Comparison of ENCODE assay signal across 8 cellular contexts in genomic region chr2:1742300-1742679, GRCh38. TPM values are rescaled to one million over a fixed set of nuclear protein-coding genes. Genes with fewer than 3 reads are reported as not detected.
DNase-seq lines count a peak whose midpoint lies in the region; ATAC-seq and TF ChIP-seq lines count a peak whose summit lies in the region.

No MANE protein-coding gene starts in this region.

- H3K9ac ChIP-seq in colonic mucosa (ENCODE audit: low read depth in 2 of 2, low read length in 2 of 2), result no peak overlapping the region

- no peaks in the 10 kb centered on the region for H3K9me3 ChIP-seq in colonic mucosa
- no peaks in the 10 kb centered on the region for H3K9me3 ChIP-seq in transverse colon

- DNase-seq in activated CD8-positive, alpha-beta memory T cell treated with anti-CD3 and anti-CD28 coated beads, Interleukin-2, amount 50 U/mL, for 48 hours, result peak; percentile 20
- DNase-seq in activated CD8-positive, alpha-beta memory T cell treated with anti-CD3 and anti-CD28 coated beads for 24 hours, result no peak
- no peak for DNase-seq in colonic mucosa
- no peak for DNase-seq in memory B cell (ENCODE audit: low spot score in 2 of 2)
- no peak for DNase-seq in transverse colon
- DNase-seq in HT-29 (ENCODE audit: low spot score), result no peak
- no peak for DNase-seq in globus pallidus (ENCODE audit: low spot score)

- no peak for TF ChIP-seq EP300 in transverse colon (IDR thresholded peaks at IDR 0.05; ENCODE audit: low read depth)

- in situ Hi-C loops in transverse colon (cut with MboI; ENCODE audit: low pct_ligation_motif_present in 1 of 4, low pct_unique_long_range_greater_than_20kb in 1 of 4, low sequenced_read_pairs in 3 of 4), result loop anchor here (10.0 to 25.0 kb wide), 4 partner anchors 73 to 155 kb away; no protein-coding TSS in a partner anchor

- peaks cover 2% of the 10 kb centered on the region for H3K9me3 Mint-ChIP-seq in memory B cell

- ATAC-seq in memory B cell (ENCODE audit: low read depth) (peak; percentile 34), HG03139 (IDR thresholded peaks at IDR 0.05; ENCODE audit: unreplicated experiment) (no peak)

- TF ChIP-seq CTCF in colonic mucosa (IDR thresholded peaks at IDR 0.05), result no peak
- no peak for TF ChIP-seq CTCF in transverse colon (IDR thresholded peaks at IDR 0.05)

- no peaks in the 10 kb centered on the region for H3K4me1 Mint-ChIP-seq in memory B cell

- 68 to 71% methylated on average over 10 to 13 of the region's 13 CpGs for WGBS in transverse colon (ENCODE audit: low coverage in 1 of 2), 2 donors

- H3K4me3 ChIP-seq in colonic mucosa (peak overlapping the region; percentile 35), transverse colon (peak overlapping the region in 3 of 4 donors; percentile 37 to 67 (median 66))

- H3K4me1 ChIP-seq in colonic mucosa, result no peaks in the 10 kb centered on the region
- H3K4me1 ChIP-seq in transverse colon, result peaks cover 5 to 25% (median 18%) of the 10 kb centered on the region in 4 donors

- peak overlapping the region; percentile 67 for H3K27ac ChIP-seq in colonic mucosa
- H3K27ac ChIP-seq in transverse colon, result peak overlapping the region; percentile 93 to 96 (median 93)

- H3K36me3 Mint-ChIP-seq in memory B cell, result no peaks in the 10 kb centered on the region

- intact Hi-C loops in colonic mucosa (cut with DNase I), result loop anchor here (10.0 kb wide), 2 partner anchors 67 to 73 kb away; no protein-coding TSS in a partner anchor
- intact Hi-C loops in transverse colon (cut with DNase I; ENCODE audit: low total_unique reads), result loop anchor here (2.0 kb wide), 1 partner anchor 89 kb away; no protein-coding TSS in a partner anchor

- H3K27me3 Mint-ChIP-seq in memory B cell, result peaks cover 23% of the 10 kb centered on the region

- peaks cover 10% of the 10 kb centered on the region for H3K27me3 ChIP-seq in colonic mucosa
- H3K27me3 ChIP-seq in transverse colon, result peaks cover 31% of the 10 kb centered on the region

- H3K36me3 ChIP-seq in colonic mucosa, result no peaks in the 10 kb centered on the region
- H3K36me3 ChIP-seq in transverse colon, result no peaks in the 10 kb centered on the region

- peak overlapping the region; percentile 39 for H3K4me3 Mint-ChIP-seq in memory B cell

- no peak overlapping the region for H3K27ac Mint-ChIP-seq in memory B cell

- TF ChIP-seq POLR2A in transverse colon (IDR thresholded peaks at IDR 0.05), result no peak

RNA-seq across cellular contexts. Expression of gene PXDN, which starts 2.0 kb away (rescaled TPM):
- total RNA-seq in colonic mucosa, result 10 to 100 TPM in 1 of 2 donors, 1 to 10 TPM in 1; 9.5 to 20.0 TPM
- total RNA-seq in transverse colon, result 10 to 100 TPM in 3 of 4 donors, 1 to 10 TPM in 1; 9.0 to 46.2 (median 18.5) TPM
- total RNA-seq in HT-29 (2014; rRNA removed; shearing (Covaris generic)), result 0.13 and 0.16 TPM in 2 replicates
